Comparison of ENCODE assay signal across 2 cellular contexts in genomic region chr16:1158456-1159324, GRCh38.
TF ChIP-seq lines count a peak whose summit lies in the region.

No MANE protein-coding gene starts in this region.

TF ChIP-seq in SK-N-SH, 30 proteins besides CTCF, POLR2A, EP300 and RAD21 (continued from another document):
- TF ChIP-seq, protein P1, sequence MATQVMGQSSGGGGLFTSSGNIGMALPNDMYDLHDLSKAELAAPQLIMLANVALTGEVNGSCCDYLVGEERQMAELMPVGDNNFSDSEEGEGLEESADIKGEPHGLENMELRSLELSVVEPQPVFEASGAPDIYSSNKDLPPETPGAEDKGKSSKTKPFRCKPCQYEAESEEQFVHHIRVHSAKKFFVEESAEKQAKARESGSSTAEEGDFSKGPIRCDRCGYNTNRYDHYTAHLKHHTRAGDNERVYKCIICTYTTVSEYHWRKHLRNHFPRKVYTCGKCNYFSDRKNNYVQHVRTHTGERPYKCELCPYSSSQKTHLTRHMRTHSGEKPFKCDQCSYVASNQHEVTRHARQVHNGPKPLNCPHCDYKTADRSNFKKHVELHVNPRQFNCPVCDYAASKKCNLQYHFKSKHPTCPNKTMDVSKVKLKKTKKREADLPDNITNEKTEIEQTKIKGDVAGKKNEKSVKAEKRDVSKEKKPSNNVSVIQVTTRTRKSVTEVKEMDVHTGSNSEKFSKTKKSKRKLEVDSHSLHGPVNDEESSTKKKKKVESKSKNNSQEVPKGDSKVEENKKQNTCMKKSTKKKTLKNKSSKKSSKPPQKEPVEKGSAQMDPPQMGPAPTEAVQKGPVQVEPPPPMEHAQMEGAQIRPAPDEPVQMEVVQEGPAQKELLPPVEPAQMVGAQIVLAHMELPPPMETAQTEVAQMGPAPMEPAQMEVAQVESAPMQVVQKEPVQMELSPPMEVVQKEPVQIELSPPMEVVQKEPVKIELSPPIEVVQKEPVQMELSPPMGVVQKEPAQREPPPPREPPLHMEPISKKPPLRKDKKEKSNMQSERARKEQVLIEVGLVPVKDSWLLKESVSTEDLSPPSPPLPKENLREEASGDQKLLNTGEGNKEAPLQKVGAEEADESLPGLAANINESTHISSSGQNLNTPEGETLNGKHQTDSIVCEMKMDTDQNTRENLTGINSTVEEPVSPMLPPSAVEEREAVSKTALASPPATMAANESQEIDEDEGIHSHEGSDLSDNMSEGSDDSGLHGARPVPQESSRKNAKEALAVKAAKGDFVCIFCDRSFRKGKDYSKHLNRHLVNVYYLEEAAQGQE (IDR thresholded peaks at IDR 0.05; ENCODE audit: low read depth, low read length) = no peak
- TF ChIP-seq PBX3 (IDR thresholded peaks at IDR 0.05) (no peak), TCF12 (IDR thresholded peaks at IDR 0.05) (no peak), USF1 (IDR thresholded peaks at IDR 0.05; ENCODE audit: borderline replicate concordance, low read depth) (no peak), POLR2AphosphoS5 (IDR thresholded peaks at IDR 0.05; ENCODE audit: low read depth, low read length) (no peak), GATA2 (CRISPR knock-in tag; IDR thresholded peaks at IDR 0.05) (no peak), RCOR1 (IDR thresholded peaks at IDR 0.05; ENCODE audit: low read length) (no peak), EZH2phosphoT487 (IDR thresholded peaks at IDR 0.05; ENCODE audit: borderline replicate concordance, low read depth) (no peak), JUND (IDR thresholded peaks at IDR 0.05) (no peak)

TF ChIP-seq in SK-N-SH treated with all-trans-retinoic acid at 6 μM for 48 hours, 23 proteins besides CTCF, POLR2A, EP300 and RAD21 (continued from another document):
- TF ChIP-seq PATZ1 (CRISPR knock-in tag; IDR thresholded peaks at IDR 0.05; ENCODE audit: borderline replicate concordance) (no peak), OSR1 (CRISPR knock-in tag; IDR thresholded peaks at IDR 0.05) (no peak), ARNTL (CRISPR knock-in tag; IDR thresholded peaks at IDR 0.05; ENCODE audit: borderline replicate concordance, low read depth) (no peak)
